Comparison of ENCODE assay signal across 1 cellular context in genomic region chr2:127389778-127390435, GRCh38.
TF ChIP-seq lines count a peak whose summit lies in the region.

No MANE protein-coding gene starts in this region.

TF ChIP-seq in K562, 482 proteins besides CTCF, POLR2A, EP300 and RAD21:
- TF ChIP-seq SNIP1 (IDR thresholded peaks at IDR 0.05; ENCODE audit: low read depth) (no peak), SMARCE1 (IDR thresholded peaks at IDR 0.05) (peak; percentile 29; the same call in 1 of the 2 replicates), ZNF23 (CRISPR knock-in tag; IDR thresholded peaks at IDR 0.05) (no peak), POLR2B (IDR thresholded peaks at IDR 0.05; ENCODE audit: low read depth, partially characterized antibody) (no peak), HDAC1 (IDR thresholded peaks at IDR 0.05) (no peak), PKNOX1 (IDR thresholded peaks at IDR 0.05) (peak; percentile 24; the same call in 1 of the 2 replicates), SIN3A (IDR thresholded peaks at IDR 0.05; ENCODE audit: borderline replicate concordance in 2 of 2, control insufficient read depth in 1 of 2, low read depth in 2 of 2, low read length in 2 of 2) (no peak), ZNF655 (CRISPR knock-in tag; IDR thresholded peaks at IDR 0.05) (no peak), BRCA1 (IDR thresholded peaks at IDR 0.05) (no peak), BRCA1 (CRISPR knock-in tag; IDR thresholded peaks at IDR 0.05) (no peak), ZNF347 (CRISPR knock-in tag; IDR thresholded peaks at IDR 0.05; ENCODE audit: low read depth) (no peak), CREM (IDR thresholded peaks at IDR 0.05; ENCODE audit: low read depth) (no peak), GATA2 (CRISPR knock-in tag; IDR thresholded peaks at IDR 0.05) (no peak), TAL1 (IDR thresholded peaks at IDR 0.05) (no peak), XRCC3 (IDR thresholded peaks at IDR 0.05) (no peak), CEBPG (CRISPR knock-in tag; IDR thresholded peaks at IDR 0.05) (no peak), CEBPG (tag; conservative IDR thresholded peaks at IDR 0.05 in 1 of 2, IDR thresholded peaks at IDR 0.05 in 1 of 2) (peak in 1 of 2 experiments; percentile 19; a peak in 1 of 4 replicates), ETV6 (IDR thresholded peaks at IDR 0.05; ENCODE audit: borderline replicate concordance in 1 of 2, low read depth in 2 of 2, low read length in 1 of 2) (no peak), ETV6 (CRISPR knock-in tag; IDR thresholded peaks at IDR 0.05; ENCODE audit: borderline replicate concordance) (no peak), RAD51 (IDR thresholded peaks at IDR 0.05; ENCODE audit: borderline replicate concordance, low read depth) (peak; percentile 50), ZNF717 (CRISPR knock-in tag; IDR thresholded peaks at IDR 0.05) (no peak), ZNF830 (CRISPR knock-in tag; IDR thresholded peaks at IDR 0.05) (no peak), USF1 (CRISPR knock-in tag; IDR thresholded peaks at IDR 0.05) (peak; percentile 44; the same call in 1 of the 2 replicates), ZNF766 (CRISPR knock-in tag; conservative IDR thresholded peaks at IDR 0.05) (peak; percentile 50; the same call in 1 of the 2 replicates), SP2 (IDR thresholded peaks at IDR 0.05; ENCODE audit: extremely low read depth, low read depth, low read length, poor library complexity, severe bottlenecking) (no peak), NR2C1 (IDR thresholded peaks at IDR 0.05) (no peak), NR2C1 (tag; IDR thresholded peaks at IDR 0.05) (peak; percentile 31; the same call in 1 of the 2 replicates), IRF1 (CRISPR knock-in tag; IDR thresholded peaks at IDR 0.05; ENCODE audit: borderline replicate concordance) (no peak), ZNF77 (CRISPR knock-in tag; IDR thresholded peaks at IDR 0.05) (no peak), KLF13 (tag; IDR thresholded peaks at IDR 0.05; ENCODE audit: borderline replicate concordance, low read depth) (no peak), ATF3 (IDR thresholded peaks at IDR 0.05) (no peak), ATF3 (CRISPR knock-in tag; conservative IDR thresholded peaks at IDR 0.05) (no peak), CCNT2 (IDR thresholded peaks at IDR 0.05; ENCODE audit: borderline replicate concordance, extremely low read depth, insufficient read length, low read depth, low read length) (no peak), TAF7 (tag; IDR thresholded peaks at IDR 0.05) (no peak), GMEB1 (CRISPR knock-in tag; IDR thresholded peaks at IDR 0.05) (no peak), ZBTB33 (CRISPR knock-in tag; IDR thresholded peaks at IDR 0.05) (no peak), SUPT5H (IDR thresholded peaks at IDR 0.05) (no peak), FOXK2 (conservative IDR thresholded peaks at IDR 0.05 in 1 of 2, IDR thresholded peaks at IDR 0.05 in 1 of 2; ENCODE audit: low read depth in 2 of 2) (no peak), DACH1 (IDR thresholded peaks at IDR 0.05; ENCODE audit: partially characterized antibody) (no peak), ZNF165 (CRISPR knock-in tag; IDR thresholded peaks at IDR 0.05; ENCODE audit: borderline replicate concordance) (no peak), ASH1L (IDR thresholded peaks at IDR 0.05; ENCODE audit: borderline replicate concordance, low read depth, partially characterized antibody) (no peak), CTBP1 (IDR thresholded peaks at IDR 0.05; ENCODE audit: borderline replicate concordance) (peak; percentile 52; the same call in 1 of the 2 replicates), ZNF253 (CRISPR knock-in tag; conservative IDR thresholded peaks at IDR 0.05) (no peak), ZKSCAN8 (CRISPR knock-in tag; IDR thresholded peaks at IDR 0.05) (no peak), POLR2AphosphoS2 (IDR thresholded peaks at IDR 0.05; ENCODE audit: low read length) (no peak), ZNF224 (CRISPR knock-in tag; IDR thresholded peaks at IDR 0.05) (no peak), NCOR1 (IDR thresholded peaks at IDR 0.05) (no peak), NFXL1 (CRISPR knock-in tag; IDR thresholded peaks at IDR 0.05) (no peak), RBBP5 (IDR thresholded peaks at IDR 0.05; ENCODE audit: borderline replicate concordance, insufficient read depth, low read length, poor library complexity, severe bottlenecking) (no peak), CXXC5 (CRISPR knock-in tag; IDR thresholded peaks at IDR 0.05) (0 out of 2 replicates have a peak, but pooled peaks have one; percentile 31), SP1 (CRISPR knock-in tag; IDR thresholded peaks at IDR 0.05) (no peak), SPI1 (IDR thresholded peaks at IDR 0.05; ENCODE audit: borderline replicate concordance, low read depth, low read length) (peak; percentile 15; the same call in 1 of the 2 replicates), POLR3G (IDR thresholded peaks at IDR 0.05; ENCODE audit: extremely low read depth, insufficient read length, insufficient replicate concordance) (no peak), ZBTB9 (CRISPR knock-in tag; IDR thresholded peaks at IDR 0.05) (no peak)
